8 cellular contexts compared by ENCODE assay signal in genomic region chr22:17910561-17911311, GRCh38.
DNase-seq lines count a peak whose midpoint lies in the region; ATAC-seq and TF ChIP-seq lines count a peak whose summit lies in the region.

No MANE protein-coding gene starts in this region.

- ATAC-seq in upper lobe of right lung (peak; percentile 71), HG03439 (IDR thresholded peaks at IDR 0.05; ENCODE audit: unreplicated experiment) (no peak)

- H3K27me3 ChIP-seq in upper lobe of right lung: no peaks in the 10 kb centered on the region

- H3K4me3 ChIP-seq in epithelial cell of esophagus (ENCODE audit: low read length) (no peak overlapping the region), upper lobe of right lung (no peak overlapping the region)

- intact Hi-C loops in upper lobe of right lung (cut with DNase I): no loop called here

- H3K36me3 ChIP-seq in upper lobe of right lung: peaks cover 8% of the 10 kb centered on the region

- no peaks in the 10 kb centered on the region for H3K9me3 ChIP-seq in upper lobe of right lung

- DNase-seq in C1 segment of cervical spinal cord (lab: John Stamatoyannopoulos, UW): peak in 12 of 14 donors; percentile 62 to 92 (median 82)
- peak; percentile 13 for DNase-seq in NCI-H82 treated with DMSO at 0.1 percent for 48 hours (lab: John Stamatoyannopoulos, UW; ENCODE audit: unreplicated experiment)
- peak; percentile 77 for DNase-seq in epithelial cell of esophagus (ENCODE audit: low read depth)
- DNase-seq in midbrain (lab: John Stamatoyannopoulos, UW): peak; percentile 84
- no peak for DNase-seq in upper lobe of right lung
- no peak for DNase-seq in NCI-H187 treated with DMSO at 0.1 percent for 48 hours (lab: John Stamatoyannopoulos, UW)
- no peak for DNase-seq in 8988T

- peak overlapping the region; percentile 42 for H3K27ac ChIP-seq in upper lobe of right lung

- peaks cover 28% of the 10 kb centered on the region for H3K4me1 ChIP-seq in upper lobe of right lung

- TF ChIP-seq CTCF in epithelial cell of esophagus (IDR thresholded peaks at IDR 0.05; ENCODE audit: insufficient read depth, low read depth, low read length, missing control alignments): no peak
- TF ChIP-seq CTCF in upper lobe of right lung (IDR thresholded peaks at IDR 0.05): peak; percentile 17

Comparison
In these comparisons a context has a peak if more than half of its experiments do, and no peak if none do; other contexts are left out.
1. DNase-seq: peak in C1 segment of cervical spinal cord (12 of 14), NCI-H82 treated with DMSO at 0.1 percent for 48 hours (single experiment), epithelial cell of esophagus (single experiment) and midbrain (single experiment); none in upper lobe of right lung (single experiment), NCI-H187 treated with DMSO at 0.1 percent for 48 hours (single experiment) and 8988T (single experiment).